29 cellular contexts compared by ENCODE assay signal in genomic region chr6:1127597-1128288, GRCh38.
"Had no signal": no experiment of that assay in that cellular context is flagged by ENCODE, and none has a peak within 500 bp of the region (broad histone marks: within the 10 kb centered on the region; RNA-seq: fewer than 3 reads in every experiment).

No MANE protein-coding gene starts in this region.

- H3K9me3 Mint-ChIP-seq: activated CD4-positive, alpha-beta memory T cell treated with anti-CD3 and anti-CD28 coated beads, Interleukin-2, amount 10 ng/mL, durations not matched to agents 7 days and 5 days; activated CD4-positive, alpha-beta T cell treated with anti-CD3 and anti-CD28 coated beads, Interleukin-2, amount 10 ng/mL, durations not matched to agents 7 days and 5 days; activated naive CD4-positive, alpha-beta T cell treated with anti-CD3 and anti-CD28 coated beads, Interleukin-2, amount 10 ng/mL, durations not matched to agents 7 days and 5 days; activated naive CD8-positive, alpha-beta T cell treated with anti-CD3 and anti-CD28 coated beads, Interleukin-2, amount 10 ng/mL, durations not matched to agents 7 days and 5 days; activated T-cell treated with anti-CD3 and anti-CD28 coated beads, Interleukin-2, amount 50 U/mL, for 24 hours; activated T-cell treated with anti-CD3 and anti-CD28 coated beads, Interleukin-2, amount 50 U/mL, for 72 hours; brain had no signal

- H3K9me3 ChIP-seq: ascending aorta, breast epithelium, colonic mucosa, esophagus squamous epithelium had no signal

- ATAC-seq: activated naive CD4-positive, alpha-beta T cell treated with anti-CD3 and anti-CD28 coated beads, Interleukin-2, amount 50 U/mL, for 72 hours; activated T-cell treated with anti-CD3 and anti-CD28 coated beads, Interleukin-2, amount 50 U/mL, for 72 hours had no signal

- H3K4me1 ChIP-seq: ascending aorta, breast epithelium, colonic mucosa had no signal

- H3K27ac ChIP-seq: ascending aorta, breast epithelium, cardiac muscle cell, colonic mucosa, epithelial cell of prostate, esophagus squamous epithelium had no signal

- FAIRE-seq: endometrium, endothelial cell of umbilical vein, frontal cortex had no signal

- H3K4me3 ChIP-seq: ascending aorta, breast epithelium, cardiac muscle cell, colonic mucosa, esophagus squamous epithelium had no signal

- H3K4me3 Mint-ChIP-seq: activated CD4-positive, alpha-beta memory T cell treated with anti-CD3 and anti-CD28 coated beads, Interleukin-2, amount 10 ng/mL, durations not matched to agents 7 days and 5 days; activated CD4-positive, alpha-beta T cell treated with anti-CD3 and anti-CD28 coated beads, Interleukin-2, amount 10 ng/mL, durations not matched to agents 7 days and 5 days; activated naive CD4-positive, alpha-beta T cell treated with anti-CD3 and anti-CD28 coated beads, Interleukin-2, amount 10 ng/mL, durations not matched to agents 7 days and 5 days; activated naive CD8-positive, alpha-beta T cell treated with anti-CD3 and anti-CD28 coated beads, Interleukin-2, amount 10 ng/mL, durations not matched to agents 7 days and 5 days; activated T-cell treated with anti-CD3 and anti-CD28 coated beads, Interleukin-2, amount 50 U/mL, for 24 hours; activated T-cell treated with anti-CD3 and anti-CD28 coated beads, Interleukin-2, amount 50 U/mL, for 72 hours; brain had no signal

- H3K36me3 ChIP-seq: ascending aorta, breast epithelium, cardiac muscle cell, colonic mucosa, esophagus squamous epithelium had no signal

- H3K27me3 ChIP-seq: ascending aorta, breast epithelium, cardiac muscle cell, colonic mucosa, esophagus squamous epithelium had no signal

- H3K27ac Mint-ChIP-seq: activated CD4-positive, alpha-beta memory T cell treated with anti-CD3 and anti-CD28 coated beads, Interleukin-2, amount 10 ng/mL, durations not matched to agents 7 days and 5 days; activated CD4-positive, alpha-beta T cell treated with anti-CD3 and anti-CD28 coated beads, Interleukin-2, amount 10 ng/mL, durations not matched to agents 7 days and 5 days; activated naive CD4-positive, alpha-beta T cell treated with anti-CD3 and anti-CD28 coated beads, Interleukin-2, amount 10 ng/mL, durations not matched to agents 7 days and 5 days; activated naive CD4-positive, alpha-beta T cell treated with anti-CD3 and anti-CD28 coated beads, Interleukin-2, amount 50 U/mL, for 72 hours; activated naive CD8-positive, alpha-beta T cell treated with anti-CD3 and anti-CD28 coated beads, Interleukin-2, amount 10 ng/mL, durations not matched to agents 7 days and 5 days; activated T-cell treated with anti-CD3 and anti-CD28 coated beads, Interleukin-2, amount 50 U/mL, for 24 hours; activated T-cell treated with anti-CD3 and anti-CD28 coated beads, Interleukin-2, amount 50 U/mL, for 72 hours; brain had no signal

- H3K36me3 Mint-ChIP-seq: activated naive CD4-positive, alpha-beta T cell treated with anti-CD3 and anti-CD28 coated beads, Interleukin-2, amount 10 ng/mL, durations not matched to agents 7 days and 5 days; activated naive CD4-positive, alpha-beta T cell treated with anti-CD3 and anti-CD28 coated beads, Interleukin-2, amount 50 U/mL, for 72 hours; activated naive CD8-positive, alpha-beta T cell treated with anti-CD3 and anti-CD28 coated beads, Interleukin-2, amount 10 ng/mL, durations not matched to agents 7 days and 5 days; brain had no signal

- H3K27me3 Mint-ChIP-seq: activated CD4-positive, alpha-beta memory T cell treated with anti-CD3 and anti-CD28 coated beads, Interleukin-2, amount 10 ng/mL, durations not matched to agents 7 days and 5 days had no signal

- H3K4me1 Mint-ChIP-seq: activated CD4-positive, alpha-beta memory T cell treated with anti-CD3 and anti-CD28 coated beads, Interleukin-2, amount 10 ng/mL, durations not matched to agents 7 days and 5 days; activated CD4-positive, alpha-beta T cell treated with anti-CD3 and anti-CD28 coated beads, Interleukin-2, amount 10 ng/mL, durations not matched to agents 7 days and 5 days; activated naive CD4-positive, alpha-beta T cell treated with anti-CD3 and anti-CD28 coated beads, Interleukin-2, amount 10 ng/mL, durations not matched to agents 7 days and 5 days; activated naive CD8-positive, alpha-beta T cell treated with anti-CD3 and anti-CD28 coated beads, Interleukin-2, amount 10 ng/mL, durations not matched to agents 7 days and 5 days had no signal

- DNase-seq: activated CD4-positive, alpha-beta memory T cell treated with anti-CD3 and anti-CD28 coated beads, Interleukin-2, amount 10 ng/mL, durations not matched to agents 7 days and 5 days; activated CD4-positive, alpha-beta T cell treated with anti-CD3 and anti-CD28 coated beads for 1 hour; activated CD4-positive, alpha-beta T cell treated with anti-CD3 and anti-CD28 coated beads for 4 hours; activated CD4-positive, alpha-beta T cell treated with anti-CD3 and anti-CD28 coated beads, Interleukin-2, amount 10 ng/mL, durations not matched to agents 7 days and 5 days; activated CD4-positive, alpha-beta T cell treated with anti-CD3 and anti-CD28 coated beads, Interleukin-2, amount 50 U/mL, for 4 hours; activated CD8-positive, alpha-beta memory T cell treated with anti-CD3 and anti-CD28 coated beads, Interleukin-2, amount 50 U/mL, for 48 hours; activated gamma-delta T cell; activated naive CD4-positive, alpha-beta T cell; activated naive CD4-positive, alpha-beta T cell treated with anti-CD3 and anti-CD28 coated beads, Interleukin-2, amount 10 ng/mL, durations not matched to agents 7 days and 5 days; activated naive CD8-positive, alpha-beta T cell treated with anti-CD3 and anti-CD28 coated beads, Interleukin-2, amount 10 ng/mL, durations not matched to agents 7 days and 5 days; activated T-cell treated with anti-CD3 and anti-CD28 coated beads for 4 hours; activated T-cell treated with anti-CD3 and anti-CD28 coated beads, Interleukin-2, amount 50 U/mL, for 24 hours; activated T-cell treated with anti-CD3 and anti-CD28 coated beads, Interleukin-2, amount 50 U/mL, for 72 hours; central memory CD4-positive, alpha-beta T cell; cerebellar nuclear complex; colonic mucosa; effector CD8-positive, alpha-beta T cell; esophagus squamous epithelium; foreskin fibroblast; T-helper 2 cell had no signal
